12 cellular contexts compared by ENCODE assay signal in the genomic region with DNA sequence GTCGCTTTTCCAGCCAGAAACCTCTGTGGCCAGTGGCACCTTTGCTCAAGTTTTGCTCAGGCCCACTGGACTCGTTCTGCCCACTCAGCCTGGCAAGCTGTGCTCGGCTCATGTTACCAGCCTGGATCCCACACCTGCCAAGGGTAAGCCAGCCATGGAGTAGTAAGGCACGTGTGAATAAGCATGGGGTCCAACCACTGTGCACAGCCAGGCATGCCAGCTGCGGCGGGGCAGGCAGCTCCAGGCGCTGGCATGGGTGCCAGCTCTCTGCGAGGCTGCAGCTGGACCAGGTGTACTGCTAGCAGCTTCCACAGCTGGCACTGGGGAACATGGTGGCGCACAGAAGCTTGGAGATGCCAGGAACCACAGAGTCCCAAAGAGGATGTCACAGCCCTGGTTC. TPM values are rescaled to one million over a fixed set of nuclear protein-coding genes. Genes with fewer than 3 reads are reported as not detected.
"Had no signal": no experiment of that assay in that cellular context is flagged by ENCODE, and none has a peak within 500 bp of the region (broad histone marks: within the 10 kb centered on the region; RNA-seq: fewer than 3 reads in every experiment).

No MANE protein-coding gene starts in this region.

- ATAC-seq: GM23338, HCT116 had no signal

- H3K4me3 ChIP-seq: GM23248, GM23338, HAP-1 had no signal

- H3K9me3 ChIP-seq: HAP-1 had no signal

- DNase-seq: GM23248, GOT3, H7, H9, HCEC 1CT, HFFc6 had no signal

- H2AFZ ChIP-seq: GM23248, GM23338 had no signal

- H3K4me2 ChIP-seq: GM23338 had no signal

- H3K4me1 ChIP-seq: HAP-1 had no signal

- H3K9ac ChIP-seq: GM23248 had no signal

- H3K27ac ChIP-seq: GM23248 had no signal

- H3K36me3 ChIP-seq: HAP-1 had no signal

- FAIRE-seq: H1, H54 had no signal

RNA-seq across cellular contexts. Expression of a gene that starts 32.1 kb away (rescaled TPM):
- total RNA-seq: GM23248, H4, HFFc6 had no signal
- polyA plus RNA-seq: GM23248 had no signal
